In genomic region chr1:39409055-39409816, GRCh38 we compare ENCODE assay signal across 8 cellular contexts.
DNase-seq lines count a peak whose midpoint lies in the region; ATAC-seq and TF ChIP-seq lines count a peak whose summit lies in the region.

No MANE protein-coding gene starts in this region.

- H3K4me3 ChIP-seq in Loucy (ENCODE audit: low read length, poor library complexity, severe bottlenecking), result peak overlapping the region; percentile 83

- ATAC-seq in GM19351 (IDR thresholded peaks at IDR 0.05; ENCODE audit: unreplicated experiment), result peak; percentile 29
- ATAC-seq in HG02763 (IDR thresholded peaks at IDR 0.05; ENCODE audit: unreplicated experiment), result no peak

- no peaks in the 10 kb centered on the region for H3K9me2 ChIP-seq in Loucy (replicated peaks; ENCODE audit: low read depth, low read length)

- peaks cover 42% of the 10 kb centered on the region for H3K4me1 ChIP-seq in Loucy (ENCODE audit: insufficient read depth, low read length, poor library complexity, severe bottlenecking)

- no peaks in the 10 kb centered on the region for H3K27me3 Mint-ChIP-seq in neural crest cell (ENCODE audit: low read depth)

- H2AFZ ChIP-seq in Loucy (ENCODE audit: low read length), result peak overlapping the region; percentile 64

- DNase-seq in CD1c-positive myeloid dendritic cell (ENCODE audit: extremely low spot score) (peak; percentile 28), foreskin melanocyte (peak; percentile 58), neural crest cell (ENCODE audit: low read depth, low spot score) (peak; percentile 32), cortex of kidney (lab: John Stamatoyannopoulos, UW) (no peak)
- DNase-seq in activated CD8-positive, alpha-beta memory T cell treated with anti-CD3 and anti-CD28 coated beads, Interleukin-2, amount 50 U/mL, for 4 hours, result peak; percentile 19

- H3K36me3 Mint-ChIP-seq in neural crest cell (ENCODE audit: low read depth), result peaks cover 1% of the 10 kb centered on the region

- peak overlapping the region; percentile 75 for H3K9ac ChIP-seq in Loucy (ENCODE audit: low read depth, low read length, poor library complexity, severe bottlenecking)

- H3K9me3 Mint-ChIP-seq in neural crest cell, result no peaks in the 10 kb centered on the region

- peak overlapping the region; percentile 94 for H3K4me2 ChIP-seq in Loucy (ENCODE audit: low read depth, low read length, poor library complexity, severe bottlenecking)

- H3K36me3 ChIP-seq in Loucy (ENCODE audit: insufficient read depth, low read length), result peaks cover 31% of the 10 kb centered on the region; the same call in 1 of the 2 replicates

- no peaks in the 10 kb centered on the region for H3K9me3 ChIP-seq in Loucy (ENCODE audit: insufficient read depth, low read depth, low read length)

- TF ChIP-seq CTCF in Loucy (conservative IDR thresholded peaks at IDR 0.05; ENCODE audit: low read length) (no peak), neural crest cell (conservative IDR thresholded peaks at IDR 0.05) (no peak)

- peak overlapping the region; percentile 96 for H3K27ac Mint-ChIP-seq in neural crest cell (ENCODE audit: unreplicated experiment)

- H4K20me1 ChIP-seq in Loucy (ENCODE audit: insufficient read depth, low read length, poor library complexity, severe bottlenecking), result peaks cover 63% of the 10 kb centered on the region

- peak overlapping the region; percentile 94 for H3K4me3 Mint-ChIP-seq in neural crest cell

- H3K79me2 ChIP-seq in Loucy (ENCODE audit: insufficient read depth, low read length), result peaks cover 67% of the 10 kb centered on the region

- H3K4me1 Mint-ChIP-seq in neural crest cell, result peaks cover 53% of the 10 kb centered on the region

- H3K27me3 ChIP-seq in Loucy (ENCODE audit: insufficient read depth, low read length, poor library complexity, severe bottlenecking), result no peaks in the 10 kb centered on the region

- H3F3A ChIP-seq in Loucy (ENCODE audit: low read depth), result peaks cover 14% of the 10 kb centered on the region; the same call in 1 of the 2 replicates
